11 cellular contexts compared by ENCODE assay signal in the genomic region with DNA sequence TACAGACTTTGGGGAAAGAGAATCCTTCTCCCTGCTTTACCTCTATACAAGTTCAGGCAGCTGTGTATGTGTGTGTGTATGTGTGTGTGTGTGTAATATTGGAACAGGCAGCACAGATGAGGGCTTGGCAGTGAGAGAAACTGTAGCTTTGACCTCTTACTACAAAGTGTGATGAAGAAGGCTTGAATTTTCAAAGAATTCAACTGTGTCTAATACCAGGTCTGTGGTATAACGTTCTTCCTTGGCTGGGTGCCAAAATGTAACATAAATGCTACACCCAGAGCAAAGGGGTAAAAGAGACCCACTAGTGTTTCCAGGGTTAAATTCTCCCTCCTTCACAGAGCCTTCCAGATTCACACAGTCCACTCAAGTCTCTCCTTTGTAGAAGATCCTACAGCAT. TPM values are rescaled to one million over a fixed set of nuclear protein-coding genes. Genes with fewer than 3 reads are reported as not detected.
DNase-seq lines count a peak whose midpoint lies in the region; ATAC-seq, FAIRE-seq and TF ChIP-seq lines count a peak whose summit lies in the region.
"Had no signal": no experiment of that assay in that cellular context is flagged by ENCODE, and none has a peak within 500 bp of the region (broad histone marks: within the 10 kb centered on the region; RNA-seq: fewer than 3 reads in every experiment).

No MANE protein-coding gene starts in this region.

- no peaks in the 10 kb centered on the region for H4K20me1 ChIP-seq in HepG2 (ENCODE audit: insufficient read depth, low read length)

- H3K36me3 Mint-ChIP-seq in WTC11, result peaks cover 10% of the 10 kb centered on the region

- no peak overlapping the region for H3K4me3 Mint-ChIP-seq in WTC11

- 26% methylated on average over 1 of the region's 1 CpG for WGBS in liver
- 0% methylated on average over 1 of the region's 1 CpG for WGBS in HepG2 (ENCODE audit: low lambda C conversion rate)
- 0% methylated on average over 1 of the region's 1 CpG for WGBS in aorta, 2 donors

- H3K4me1 Mint-ChIP-seq in WTC11, result peaks cover 2% of the 10 kb centered on the region

- H3K27me3 Mint-ChIP-seq in WTC11 (ENCODE audit: low read depth), result no peaks in the 10 kb centered on the region

- H3K36me3 ChIP-seq in liver (ENCODE audit: control insufficient read depth in 4 of 4, insufficient read depth in 3 of 4, low read depth in 1 of 4, low read length in 3 of 4), result no peaks in the 10 kb centered on the region
- H3K36me3 ChIP-seq in HepG2 (replicated peaks in 1 of 2; ENCODE audit: control insufficient read depth in 1 of 2, insufficient read depth in 2 of 2, low read length in 2 of 2), result no peaks in the 10 kb centered on the region
- H3K36me3 ChIP-seq in Peyer's patch, result no peaks in the 10 kb centered on the region
- H3K36me3 ChIP-seq in aorta (ENCODE audit: control insufficient read depth in 1 of 2, insufficient read depth in 2 of 2, low read length in 1 of 2), result no peaks in the 10 kb centered on the region
- H3K36me3 ChIP-seq in tibial artery, result no peaks in the 10 kb centered on the region

- DNase-seq in HepG2 (ENCODE audit: low spot score), result no peak
- no peak for DNase-seq in Peyer's patch
- DNase-seq in fibroblast of the aortic adventitia (ENCODE audit: low read depth), result peak; percentile 42
- no peak for DNase-seq in aorta
- no peak for DNase-seq in WTC11 (ENCODE audit: low spot score)
- DNase-seq in tibial artery, result no peak
- DNase-seq: DMS153, GOT3, NCI-H146 had no signal

- no peak overlapping the region for H2AFZ ChIP-seq in HepG2 (ENCODE audit: low read length)

- no peak for TF ChIP-seq RAD21 in liver (IDR thresholded peaks at IDR 0.05)
- TF ChIP-seq RAD21 in HepG2 (CRISPR knock-in tag; IDR thresholded peaks at IDR 0.05), result no peak

- no peak for ATAC-seq in HepG2
- ATAC-seq in aorta (ENCODE audit: low FRiP score), result peak; percentile 15
- ATAC-seq in GM21717 (IDR thresholded peaks at IDR 0.05; ENCODE audit: unreplicated experiment), result no peak
- ATAC-seq in WTC11, result no peak

- BruUV-seq in HepG2 (replicated peaks; lab: Mats Ljungman, UMichigan), result no TSS peak

- H3K27me3 ChIP-seq in liver (ENCODE audit: control insufficient read depth in 4 of 4, insufficient read depth in 4 of 4, low read length in 3 of 4) (no peaks in the 10 kb centered on the region), HepG2 (ENCODE audit: control insufficient read depth in 1 of 2, insufficient read depth in 2 of 2, low read length in 2 of 2) (peaks cover 0 to 2% of the 10 kb centered on the region in 2 experiments; a peak in 1 of 5 replicates), Peyer's patch (no peaks in the 10 kb centered on the region), aorta (ENCODE audit: control insufficient read depth in 1 of 2, insufficient read depth in 2 of 2, low read length in 1 of 2) (no peaks in the 10 kb centered on the region), tibial artery (no peaks in the 10 kb centered on the region)

- TF ChIP-seq EP300 in HepG2 (IDR thresholded peaks at IDR 0.05; ENCODE audit: low read depth in 2 of 2, low read length in 2 of 2), result no peak
- TF ChIP-seq EP300 in HepG2 (CRISPR knock-in tag; IDR thresholded peaks at IDR 0.05; ENCODE audit: borderline replicate concordance), result no peak

- in situ Hi-C loops in HepG2 (cut with HindIII; ENCODE audit: extremely low pct_ligation_motif_present, low pct_unique_long_range_greater_than_20kb), result no loop called here

- H3K9me3 Mint-ChIP-seq in WTC11, result peaks cover 24% of the 10 kb centered on the region

- H3K9ac ChIP-seq in liver (ENCODE audit: low read depth in 1 of 2, low read length in 2 of 2) (no peak overlapping the region), HepG2 (ENCODE audit: insufficient read depth, low read depth, low read length) (no peak overlapping the region)

- H3K9me3 ChIP-seq in liver (ENCODE audit: control insufficient read depth in 4 of 4, low read length in 3 of 4) (no peaks in the 10 kb centered on the region), HepG2 (ENCODE audit: low read length) (no peaks in the 10 kb centered on the region), Peyer's patch (peaks cover 0 to 3% (median 0%) of the 10 kb centered on the region in 4 donors), aorta (ENCODE audit: control insufficient read depth, low read length) (peaks cover 1% of the 10 kb centered on the region), tibial artery (no peaks in the 10 kb centered on the region)

- H3K4me3 ChIP-seq in liver (ENCODE audit: low read depth in 1 of 3, low read length in 3 of 3) (no peak overlapping the region), HepG2 (replicated peaks in 1 of 3; ENCODE audit: insufficient read depth in 1 of 3, low read depth in 2 of 3, low read length in 3 of 3) (no peak overlapping the region), Peyer's patch (no peak overlapping the region), fibroblast of the aortic adventitia (ENCODE audit: low read depth, low read length) (no peak overlapping the region), aorta (ENCODE audit: low read length in 2 of 2) (no peak overlapping the region), tibial artery (no peak overlapping the region)

- POLR2A ChIA-PET in HepG2 (lab: Yijun Ruan, JAX), result no interaction called here
- POLR2A ChIA-PET in WTC11 (lab: Charles Lee), result no interaction called here

- TF ChIP-seq POLR2A in HepG2 (IDR thresholded peaks at IDR 0.05; ENCODE audit: insufficient read depth in 1 of 2, low read depth in 2 of 2, low read length in 2 of 2) (no peak), Peyer's patch (IDR thresholded peaks at IDR 0.05) (no peak)

- H3K27ac ChIP-seq in liver (ENCODE audit: low read depth in 1 of 2, low read length in 2 of 2) (peak overlapping the region; percentile 32 to 35), HepG2 (ENCODE audit: extremely low read length, insufficient read depth, low read length) (no peak overlapping the region), Peyer's patch (peak overlapping the region; percentile 49 to 70 (median 58)), aorta (ENCODE audit: low read depth in 1 of 2, low read length in 2 of 2) (no peak overlapping the region), tibial artery (no peak overlapping the region)

- H3K79me2 ChIP-seq in HepG2 (ENCODE audit: insufficient read depth, low read length), result no peaks in the 10 kb centered on the region

- TF ChIP-seq CTCF in liver (IDR thresholded peaks at IDR 0.05; ENCODE audit: low read depth, low read length, missing input control) (no peak), HepG2 (CRISPR knock-in tag; IDR thresholded peaks at IDR 0.05) (no peak), Peyer's patch (IDR thresholded peaks at IDR 0.05) (no peak), fibroblast of the aortic adventitia (IDR thresholded peaks at IDR 0.05; ENCODE audit: insufficient read depth, low read length) (no peak), WTC11 (IDR thresholded peaks at IDR 0.05) (no peak), tibial artery (IDR thresholded peaks at IDR 0.05) (no peak)

- no peak for FAIRE-seq in HepG2 (lab: Jason Lieb, UNC)

- CTCF ChIA-PET in HepG2 (lab: Yijun Ruan, JAX; ENCODE audit: low intra/inter-chr PET ratio, low total read pairs) (no interaction called here), WTC11 (lab: Charles Lee) (no interaction called here)

- H3K27ac Mint-ChIP-seq in WTC11, result no peak overlapping the region

- H3K4me1 ChIP-seq in liver (ENCODE audit: control insufficient read depth in 4 of 4, insufficient read depth in 4 of 4, low read length in 3 of 4) (no peaks in the 10 kb centered on the region), HepG2 (ENCODE audit: insufficient read depth, low read length) (no peaks in the 10 kb centered on the region), Peyer's patch (peaks cover 0 to 7% (median 4%) of the 10 kb centered on the region in 4 donors), aorta (ENCODE audit: control insufficient read depth in 1 of 2, insufficient read depth in 2 of 2, low read length in 2 of 2) (no peaks in the 10 kb centered on the region), tibial artery (no peaks in the 10 kb centered on the region)

- H3K4me2 ChIP-seq in HepG2 (ENCODE audit: low read depth, low read length), result no peak overlapping the region

- intact Hi-C loops in HepG2 (cut with micrococcal nuclease; ENCODE audit: unreplicated experiment) (no loop called here), aorta (cut with DNase I) (no loop called here), tibial artery (cut with DNase I; ENCODE audit: low total_unique reads) (no loop called here)

TF ChIP-seq in liver, 16 proteins besides CTCF, POLR2A, EP300 and RAD21 (continues in another document):
- no peak for TF ChIP-seq RXRA (IDR thresholded peaks at IDR 0.05)

RNA-seq across cellular contexts. Expression of gene CHST2, which starts 51.1 kb away (rescaled TPM):
- total RNA-seq in liver (10 to 100 TPM in 1 of 2 donors, 1 to 10 TPM in 1; 1.2 to 48.7 TPM), HepG2 (2016; rRNA removed; fragmentation: Illumina TruSeq; extraction: Trizol) (not detected in 2 replicates), Peyer's patch (10 to 100 TPM in 1 of 4 donors, 1 to 10 TPM in 3; 2.8 to 20.6 (median 7.9) TPM), fibroblast of the aortic adventitia (ENCODE audit: low replicate concordance) (5.0 and 14.4 TPM in 2 replicates), aorta (1 to 10 TPM; 2.8 to 3.7 TPM), WTC11 (2021) (13.2 to 17.3 TPM (median 13.4 TPM) in 3 replicates)
- polyA plus RNA-seq in liver (under 1 TPM; 0.11 to 0.69 TPM), HepG2 (2011; rRNA removed) (not detected in 2 replicates), aorta (1 to 10 TPM in 1 of 2 donors, under 1 TPM in 1; 0.50 to 2.7 TPM)
- total RNA-seq in HepG2 (2016; cell fraction: cytosol; rRNA removed; fragmentation: Illumina TruSeq; extraction: Trizol; ENCODE audit: low read depth), result not detected in 2 replicates
- total RNA-seq in HepG2 (2016; cell fraction: insoluble cytoplasmic fraction; rRNA removed; fragmentation: Illumina TruSeq; extraction: Trizol), result not detected in 2 replicates
- not detected in 2 replicates for total RNA-seq in HepG2 (2016; cell fraction: membrane; rRNA removed; fragmentation: Illumina TruSeq; extraction: Trizol)
- not detected in 2 replicates for total RNA-seq in HepG2 (2016; cell fraction: nucleus; rRNA removed; fragmentation: Illumina TruSeq; extraction: Trizol)
- not detected in 2 replicates for polyA plus RNA-seq in HepG2 (2011; cell fraction: cytosol; rRNA removed)
- polyA plus RNA-seq in HepG2 (2011; cell fraction: nucleus; rRNA removed), result not detected in 2 replicates
- polyA plus RNA-seq in HepG2 (2012), result not detected in 2 replicates
- polyA plus RNA-seq in HepG2 (2016; cell fraction: cytosol; fragmentation: Illumina TruSeq; extraction: Trizol; ENCODE audit: low read depth), result not detected in 2 replicates
- polyA plus RNA-seq in HepG2 (2016; cell fraction: insoluble cytoplasmic fraction; fragmentation: Illumina TruSeq; extraction: Trizol; ENCODE audit: low read depth), result not detected in 2 replicates
- not detected in 2 replicates for polyA plus RNA-seq in HepG2 (2016; cell fraction: membrane; fragmentation: Illumina TruSeq; extraction: Trizol; ENCODE audit: low read depth)
- polyA plus RNA-seq in HepG2 (2016; cell fraction: nucleus; fragmentation: Illumina TruSeq; extraction: Trizol; ENCODE audit: insufficient read depth, low read depth), result not detected in 2 replicates
- 0.05 TPM in 1 of 2 replicates, not detected in the other for polyA minus RNA-seq in HepG2 (2011; rRNA and poly(A)+ RNA removed; ENCODE audit: low replicate concordance)
- polyA minus RNA-seq in HepG2 (2011; cell fraction: cytosol; rRNA and poly(A)+ RNA removed), result not detected in 2 replicates
- not detected in 2 replicates for polyA minus RNA-seq in HepG2 (2011; cell fraction: nucleus; rRNA and poly(A)+ RNA removed)

Comparison
In these comparisons a context has a peak if more than half of its experiments do, and no peak if none do; other contexts are left out.
1. H3K27ac ChIP-seq: peak in liver (2 of 2) and Peyer's patch (4 of 4); none in HepG2 (single experiment), aorta (0 of 2) and tibial artery (0 of 2).